In the genomic region with DNA sequence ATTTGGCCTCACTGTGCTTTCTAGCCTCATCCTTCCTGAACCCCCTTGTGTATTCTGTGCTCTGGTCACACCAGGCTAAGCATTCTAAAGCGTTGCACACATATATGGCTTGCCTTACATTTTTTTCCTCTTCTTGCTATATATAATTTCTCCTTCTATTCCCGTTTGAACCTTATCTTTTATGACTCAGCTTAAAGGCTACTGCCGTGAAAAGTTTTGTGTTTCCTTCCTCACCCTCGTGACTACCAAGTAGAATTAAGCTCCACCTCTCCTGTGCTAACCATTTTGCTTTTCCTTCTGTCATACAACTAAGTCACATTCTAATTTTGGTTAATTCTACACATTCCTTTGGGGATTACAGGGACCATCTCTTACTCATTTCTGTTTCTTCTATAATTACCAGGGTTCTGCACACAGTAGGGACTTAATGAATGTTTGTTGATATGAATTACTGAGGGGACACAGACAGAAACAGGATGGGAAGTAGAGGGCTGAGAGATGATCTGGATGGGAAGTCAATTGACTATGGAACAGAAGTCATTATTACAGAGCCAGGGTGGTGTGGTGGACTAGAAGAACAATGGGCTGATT, we compare ENCODE assay signal across 17 cellular contexts.
DNase-seq lines count a peak whose midpoint lies in the region; ATAC-seq and TF ChIP-seq lines count a peak whose summit lies in the region.
"Had no signal": no experiment of that assay in that cellular context is flagged by ENCODE, and none has a peak within 500 bp of the region (broad histone marks: within the 10 kb centered on the region; RNA-seq: fewer than 3 reads in every experiment).

No MANE protein-coding gene starts in this region.

- TF ChIP-seq CTCF in CD4-positive, alpha-beta T cell (IDR thresholded peaks at IDR 0.05) = no peak

- H3K4me1 Mint-ChIP-seq in CD4-positive, alpha-beta T cell (ENCODE audit: low read depth) = peaks cover 23% of the 10 kb centered on the region
- H3K4me1 Mint-ChIP-seq in activated naive CD8-positive, alpha-beta T cell treated with anti-CD3 and anti-CD28 coated beads, Interleukin-2, amount 50 U/mL, for 24 hours = peaks cover 18% of the 10 kb centered on the region
- peaks cover 2% of the 10 kb centered on the region for H3K4me1 Mint-ChIP-seq in memory B cell

- peaks cover 74% of the 10 kb centered on the region for H3K36me3 Mint-ChIP-seq in CD4-positive, alpha-beta T cell (ENCODE audit: low read depth)
- H3K36me3 Mint-ChIP-seq in activated naive CD8-positive, alpha-beta T cell treated with anti-CD3 and anti-CD28 coated beads, Interleukin-2, amount 50 U/mL, for 24 hours (ENCODE audit: low read depth) = peaks cover 20% of the 10 kb centered on the region
- H3K36me3 Mint-ChIP-seq in memory B cell = peaks cover 16% of the 10 kb centered on the region

- H3K9me2 ChIP-seq in Karpas-422 (replicated peaks; ENCODE audit: insufficient read depth, low read length) = no peaks in the 10 kb centered on the region

- no peak for DNase-seq in CD4-positive, alpha-beta T cell
- DNase-seq in Karpas-422 (peak; percentile 29), memory B cell (ENCODE audit: low spot score in 2 of 2) (no peak), NCI-H2227 (lab: John Stamatoyannopoulos, UW; ENCODE audit: unreplicated experiment) (no peak), MV-4-11 (lab: John Stamatoyannopoulos, UW) (no peak), G401 (ENCODE audit: low spot score) (no peak)
- no peak for DNase-seq in activated naive CD8-positive, alpha-beta T cell treated with anti-CD3 and anti-CD28 coated beads, Interleukin-2, amount 50 U/mL, for 24 hours
- DNase-seq: activated gamma-delta T cell; AML-193; heart right ventricle; islet precursor cell; lower lobe of right lung; NCI-H2171; posterior cingulate gyrus; SIG-M5; stimulated activated CD4-positive, alpha-beta T cell treated with anti-CD3 and anti-CD28 coated beads, Interleukin-2, amount 100 ng/mL, for 24 hours; upper lobe of left lung had no signal

- CTCF ChIA-PET in CD4-positive, alpha-beta T cell (lab: Charles Lee) = interaction anchor here (1.7 kb wide), 1 partner anchor 12 kb away, joined by 4 read pairs; no protein-coding TSS in a partner anchor

- POLR2A ChIA-PET in CD4-positive, alpha-beta T cell (lab: Charles Lee) = interaction anchor here (2.0 kb wide), 1 partner anchor 66 kb away, joined by 6 read pairs; no protein-coding TSS in a partner anchor

- in situ Hi-C loops in G401 (cut with HindIII; ENCODE audit: low sequenced_read_pairs) = no loop called here

- H3K9me3 Mint-ChIP-seq in CD4-positive, alpha-beta T cell = no peaks in the 10 kb centered on the region
- no peaks in the 10 kb centered on the region for H3K9me3 Mint-ChIP-seq in activated naive CD8-positive, alpha-beta T cell treated with anti-CD3 and anti-CD28 coated beads, Interleukin-2, amount 50 U/mL, for 24 hours
- no peaks in the 10 kb centered on the region for H3K9me3 Mint-ChIP-seq in memory B cell

- no peaks in the 10 kb centered on the region for H3K79me2 ChIP-seq in Karpas-422 (ENCODE audit: low read length)

- H3K4me3 ChIP-seq in Karpas-422 (ENCODE audit: low read length) = no peak overlapping the region
- H3K4me3 ChIP-seq: heart right ventricle, lower lobe of right lung, upper lobe of left lung had no signal

- H3K9ac ChIP-seq in Karpas-422 (ENCODE audit: low read length) = no peak overlapping the region

- no peaks in the 10 kb centered on the region for H3K27me3 Mint-ChIP-seq in CD4-positive, alpha-beta T cell
- no peaks in the 10 kb centered on the region for H3K27me3 Mint-ChIP-seq in activated naive CD8-positive, alpha-beta T cell treated with anti-CD3 and anti-CD28 coated beads, Interleukin-2, amount 50 U/mL, for 24 hours
- no peaks in the 10 kb centered on the region for H3K27me3 Mint-ChIP-seq in memory B cell

- intact Hi-C loops in CD4-positive, alpha-beta T cell (cut with DNase I, micrococcal nuclease) = no loop called here

- peak overlapping the region; percentile 85 for H3K27ac Mint-ChIP-seq in CD4-positive, alpha-beta T cell
- H3K27ac Mint-ChIP-seq in activated naive CD8-positive, alpha-beta T cell treated with anti-CD3 and anti-CD28 coated beads, Interleukin-2, amount 50 U/mL, for 24 hours = peak overlapping the region; percentile 73
- H3K27ac Mint-ChIP-seq in memory B cell = peak overlapping the region; percentile 51

- no peak overlapping the region for H2AFZ ChIP-seq in Karpas-422 (ENCODE audit: low read length)

- H3K9me3 ChIP-seq in CD4-positive, alpha-beta T cell (ENCODE audit: control insufficient read depth, low read length) = no peaks in the 10 kb centered on the region
- no peaks in the 10 kb centered on the region for H3K9me3 ChIP-seq in Karpas-422 (ENCODE audit: low read length)
- H3K9me3 ChIP-seq: heart right ventricle, lower lobe of right lung, upper lobe of left lung had no signal

- no peak overlapping the region for H3K4me2 ChIP-seq in Karpas-422 (ENCODE audit: low read depth, low read length, poor library complexity, severe bottlenecking)

- no peaks in the 10 kb centered on the region for H3K4me1 ChIP-seq in Karpas-422 (ENCODE audit: low read length)
- H3K4me1 ChIP-seq: heart right ventricle, lower lobe of right lung, upper lobe of left lung had no signal

- H4K20me1 ChIP-seq in Karpas-422 (ENCODE audit: insufficient read depth, low read depth, low read length) = no peaks in the 10 kb centered on the region

- H3K4me3 Mint-ChIP-seq in CD4-positive, alpha-beta T cell = no peak overlapping the region
- no peak overlapping the region for H3K4me3 Mint-ChIP-seq in activated naive CD8-positive, alpha-beta T cell treated with anti-CD3 and anti-CD28 coated beads, Interleukin-2, amount 50 U/mL, for 24 hours
- H3K4me3 Mint-ChIP-seq in memory B cell = no peak overlapping the region

- no peak for ATAC-seq in CD4-positive, alpha-beta T cell (ENCODE audit: poor library complexity)
- no peak for ATAC-seq in activated naive CD8-positive, alpha-beta T cell treated with anti-CD3 and anti-CD28 coated beads, Interleukin-2, amount 50 U/mL, for 24 hours
- ATAC-seq in memory B cell (ENCODE audit: low read depth) = no peak
- ATAC-seq: heart right ventricle, lower lobe of right lung had no signal

- peaks cover 7% of the 10 kb centered on the region for H3K36me3 ChIP-seq in Karpas-422 (ENCODE audit: insufficient read depth, low read length)
- H3K36me3 ChIP-seq: upper lobe of left lung had no signal

- H3K27ac ChIP-seq in CD4-positive, alpha-beta T cell (ENCODE audit: low read depth, low read length) = no peak overlapping the region
- H3K27ac ChIP-seq in Karpas-422 (ENCODE audit: low read length) = no peak overlapping the region
- H3K27ac ChIP-seq: heart right ventricle, lower lobe of right lung, upper lobe of left lung had no signal

- no peaks in the 10 kb centered on the region for H3K27me3 ChIP-seq in CD4-positive, alpha-beta T cell (ENCODE audit: control insufficient read depth, insufficient read depth, low read length)
- no peaks in the 10 kb centered on the region for H3K27me3 ChIP-seq in Karpas-422 (ENCODE audit: low read length)
- H3K27me3 ChIP-seq: heart right ventricle, upper lobe of left lung had no signal
